In genomic region chr15:84797801-84798200, GRCh38 we compare ENCODE assay signal across 17 cellular contexts. TPM values are rescaled to one million over a fixed set of nuclear protein-coding genes. Genes with fewer than 3 reads are reported as not detected.
DNase-seq lines count a peak whose midpoint lies in the region; ATAC-seq and TF ChIP-seq lines count a peak whose summit lies in the region.
"Had no signal": no experiment of that assay in that cellular context is flagged by ENCODE, and none has a peak within 500 bp of the region (broad histone marks: within the 10 kb centered on the region; RNA-seq: fewer than 3 reads in every experiment).

No MANE protein-coding gene starts in this region.

- no peak overlapping the region for H2AK5ac ChIP-seq in neuronal stem cell (ENCODE audit: low read depth, low read length)

- H3K4me1 ChIP-seq in CD4-positive, CD25-positive, alpha-beta regulatory T cell (ENCODE audit: control insufficient read depth, insufficient read depth, low read length, poor library complexity, severe bottlenecking), result no peaks in the 10 kb centered on the region
- H3K4me1 ChIP-seq in neuronal stem cell (ENCODE audit: control insufficient read depth in 2 of 2, insufficient read depth in 1 of 2, low read depth in 1 of 2, low read length in 2 of 2) (no peaks in the 10 kb centered on the region), breast epithelium (no peaks in the 10 kb centered on the region)
- H3K4me1 ChIP-seq: BE2C had no signal

- peaks cover 42% of the 10 kb centered on the region for H3K36me3 Mint-ChIP-seq in CD4-positive, CD25-positive, alpha-beta regulatory T cell
- peaks cover 6% of the 10 kb centered on the region for H3K36me3 Mint-ChIP-seq in T-helper 17 cell (ENCODE audit: low read depth)
- H3K36me3 Mint-ChIP-seq in stimulated activated naive B cell treated with anti-CD40 and anti-IgM and Interleukin-4, amounts not matched to agents 10 μg/mL and 1 μg/mL and 100 μg/mL, for 72 hours, result peaks cover 38 to 51% of the 10 kb centered on the region in 2 donors

- H3K36me3 ChIP-seq in CD4-positive, CD25-positive, alpha-beta regulatory T cell (ENCODE audit: control insufficient read depth, insufficient read depth, low read length), result peaks cover 76% of the 10 kb centered on the region
- H3K36me3 ChIP-seq in neuronal stem cell (replicated peaks in 1 of 2; ENCODE audit: control insufficient read depth in 2 of 2, insufficient read depth in 2 of 2, low read length in 2 of 2) (peaks cover 25 to 87% of the 10 kb centered on the region in 2 donors), breast epithelium (peaks cover 3% of the 10 kb centered on the region)

- no peaks in the 10 kb centered on the region for H3K9me3 Mint-ChIP-seq in CD4-positive, CD25-positive, alpha-beta regulatory T cell
- H3K9me3 Mint-ChIP-seq in stimulated activated naive B cell treated with anti-CD40 and anti-IgM and Interleukin-4, amounts not matched to agents 10 μg/mL and 1 μg/mL and 100 μg/mL, for 72 hours, result no peaks in the 10 kb centered on the region
- H3K9me3 Mint-ChIP-seq: CD4-positive, alpha-beta T cell had no signal

- no peaks in the 10 kb centered on the region for H3K79me1 ChIP-seq in neuronal stem cell (ENCODE audit: low read depth, low read length)

- H4K91ac ChIP-seq in neuronal stem cell (ENCODE audit: low read depth, low read length, poor library complexity), result no peak overlapping the region

- H2BK5ac ChIP-seq in neuronal stem cell (ENCODE audit: low read length), result peak overlapping the region; percentile 35

- no peak for ATAC-seq in CD4-positive, CD25-positive, alpha-beta regulatory T cell (ENCODE audit: low read depth in 2 of 2)
- ATAC-seq in T-helper 17 cell, result no peak
- ATAC-seq in stimulated activated naive B cell treated with anti-CD40 and anti-IgM and Interleukin-4, amounts not matched to agents 10 μg/mL and 1 μg/mL and 100 μg/mL, for 72 hours (replicated peaks), result no peak
- ATAC-seq in HG02588 (IDR thresholded peaks at IDR 0.05; ENCODE audit: unreplicated experiment), result no peak
- no peak for ATAC-seq in GM18502 (IDR thresholded peaks at IDR 0.05; ENCODE audit: poor library complexity, unreplicated experiment)
- ATAC-seq: Panc1 had no signal

- H3K27ac Mint-ChIP-seq in CD4-positive, CD25-positive, alpha-beta regulatory T cell, result peak overlapping the region in 2 of 3 donors; percentile 56 to 73
- no peak overlapping the region for H3K27ac Mint-ChIP-seq in T-helper 17 cell
- H3K27ac Mint-ChIP-seq in stimulated activated naive B cell treated with anti-CD40 and anti-IgM and Interleukin-4, amounts not matched to agents 10 μg/mL and 1 μg/mL and 100 μg/mL, for 72 hours, result peak overlapping the region; percentile 20
- H3K27ac Mint-ChIP-seq: CD4-positive, alpha-beta T cell had no signal

- intact Hi-C loops in breast epithelium (cut with DNase I; ENCODE audit: low total_unique reads), result no loop called here

- H3K4me1 Mint-ChIP-seq in CD4-positive, CD25-positive, alpha-beta regulatory T cell, result peaks cover 0 to 5% (median 2%) of the 10 kb centered on the region in 4 donors
- peaks cover 7% of the 10 kb centered on the region for H3K4me1 Mint-ChIP-seq in T-helper 17 cell
- H3K4me1 Mint-ChIP-seq in stimulated activated naive B cell treated with anti-CD40 and anti-IgM and Interleukin-4, amounts not matched to agents 10 μg/mL and 1 μg/mL and 100 μg/mL, for 72 hours, result peaks cover 0 to 2% of the 10 kb centered on the region in 2 donors

- H3K4me2 ChIP-seq in neuronal stem cell (ENCODE audit: insufficient read depth, low read length, poor library complexity, severe bottlenecking), result no peak overlapping the region

- H2BK15ac ChIP-seq in neuronal stem cell (ENCODE audit: low read length), result no peak overlapping the region

- H3K9me3 ChIP-seq in CD4-positive, CD25-positive, alpha-beta regulatory T cell (ENCODE audit: control insufficient read depth in 2 of 2, low read length in 2 of 2), result no peaks in the 10 kb centered on the region
- H3K9me3 ChIP-seq in T-helper 17 cell (ENCODE audit: control insufficient read depth, low read length, poor library complexity, severe bottlenecking) (no peaks in the 10 kb centered on the region), neuronal stem cell (replicated peaks in 1 of 2; ENCODE audit: control insufficient read depth in 2 of 2, insufficient read depth in 1 of 2, low read depth in 1 of 2, low read length in 2 of 2) (no peaks in the 10 kb centered on the region), breast epithelium (no peaks in the 10 kb centered on the region)
- H3K9me3 ChIP-seq: BE2C, SJSA1 had no signal

- H2BK120ac ChIP-seq in neuronal stem cell (ENCODE audit: low read depth, low read length), result no peak overlapping the region

- no peak overlapping the region for H4K8ac ChIP-seq in neuronal stem cell (ENCODE audit: low read depth, low read length)

- H2AFZ ChIP-seq in neuronal stem cell (ENCODE audit: low read length), result no peak overlapping the region

- H3K4ac ChIP-seq in neuronal stem cell (ENCODE audit: low read length), result no peak overlapping the region

- H3K9ac ChIP-seq in neuronal stem cell (ENCODE audit: low read depth, low read length, poor library complexity), result no peak overlapping the region

- H3K4me3 ChIP-seq in CD4-positive, CD25-positive, alpha-beta regulatory T cell (ENCODE audit: low read depth, low read length), result no peak overlapping the region
- H3K4me3 ChIP-seq in neuronal stem cell (ENCODE audit: low read length in 2 of 2) (no peak overlapping the region), breast epithelium (no peak overlapping the region)
- H3K4me3 ChIP-seq: SJSA1 had no signal

- no peak for TF ChIP-seq CTCF in breast epithelium (IDR thresholded peaks at IDR 0.05)

- no peaks in the 10 kb centered on the region for H3K27me3 ChIP-seq in CD4-positive, CD25-positive, alpha-beta regulatory T cell (ENCODE audit: control insufficient read depth, insufficient read depth, low read length)
- H3K27me3 ChIP-seq in neuronal stem cell (ENCODE audit: control insufficient read depth in 3 of 3, insufficient read depth in 3 of 3, low read depth in 1 of 3, low read length in 3 of 3), result no peaks in the 10 kb centered on the region
- no peaks in the 10 kb centered on the region for H3K27me3 ChIP-seq in breast epithelium
- H3K27me3 ChIP-seq: BE2C, SJSA1 had no signal

- H3K14ac ChIP-seq in neuronal stem cell (ENCODE audit: low read length), result no peak overlapping the region

- peak overlapping the region; percentile 61 for H3K23ac ChIP-seq in neuronal stem cell (ENCODE audit: low read depth, low read length, poor library complexity)

- no CpG with 5 or more reads among the region's 3 CpGs for WGBS in neuronal stem cell (ENCODE audit: extremely low coverage in 2 of 2, insufficient read length in 2 of 2, insufficient replicate concordance in 1 of 2), 2 donors

- DNase-seq in CD4-positive, CD25-positive, alpha-beta regulatory T cell, result no peak
- DNase-seq in T-helper 17 cell (no peak), neuronal stem cell (ENCODE audit: low spot score) (no peak), breast epithelium (ENCODE audit: low spot score in 2 of 2) (no peak)
- no peak for DNase-seq in stimulated activated naive B cell treated with anti-CD40 and anti-IgM and Interleukin-4, amounts not matched to agents 10 μg/mL and 1 μg/mL and 100 μg/mL, for 72 hours
- DNase-seq: BE2C; CD4-positive, alpha-beta T cell; DMS153; GDM1; KBM-7; NCI-H1105 treated with DMSO at 0.1 percent for 48 hours; NCI-H1694; NCI-H2081 treated with DMSO at 0.1 percent for 48 hours had no signal

- H3K27me3 Mint-ChIP-seq in CD4-positive, CD25-positive, alpha-beta regulatory T cell, result no peaks in the 10 kb centered on the region
- no peaks in the 10 kb centered on the region for H3K27me3 Mint-ChIP-seq in T-helper 17 cell
- no peaks in the 10 kb centered on the region for H3K27me3 Mint-ChIP-seq in stimulated activated naive B cell treated with anti-CD40 and anti-IgM and Interleukin-4, amounts not matched to agents 10 μg/mL and 1 μg/mL and 100 μg/mL, for 72 hours
- H3K27me3 Mint-ChIP-seq: CD4-positive, alpha-beta T cell had no signal

- no peak overlapping the region for H3K18ac ChIP-seq in neuronal stem cell (ENCODE audit: low read length)

- TF ChIP-seq POLR2A in breast epithelium (IDR thresholded peaks at IDR 0.05), result no peak

- no peak overlapping the region for H2BK12ac ChIP-seq in neuronal stem cell (ENCODE audit: low read length)

- H3K4me3 Mint-ChIP-seq in CD4-positive, CD25-positive, alpha-beta regulatory T cell, result no peak overlapping the region
- peak overlapping the region; percentile 50 for H3K4me3 Mint-ChIP-seq in T-helper 17 cell
- H3K4me3 Mint-ChIP-seq in stimulated activated naive B cell treated with anti-CD40 and anti-IgM and Interleukin-4, amounts not matched to agents 10 μg/mL and 1 μg/mL and 100 μg/mL, for 72 hours, result no peak overlapping the region
- H3K4me3 Mint-ChIP-seq: CD4-positive, alpha-beta T cell had no signal

- no peak overlapping the region for H3K27ac ChIP-seq in CD4-positive, CD25-positive, alpha-beta regulatory T cell (ENCODE audit: insufficient read depth, low read length, poor library complexity, severe bottlenecking)
- H3K27ac ChIP-seq in neuronal stem cell (replicated peaks; ENCODE audit: low read length) (no peak overlapping the region), breast epithelium (no peak overlapping the region)

RNA-seq across cellular contexts. Expression of gene ALPK3, which starts 19.4 kb away (rescaled TPM):
- 0.22 TPM for total RNA-seq in CD4-positive, CD25-positive, alpha-beta regulatory T cell
- not detected for polyA plus RNA-seq in CD4-positive, CD25-positive, alpha-beta regulatory T cell
- total RNA-seq in T-helper 17 cell, result under 1 TPM; 0.15 to 0.78 TPM
- 3.8 TPM for polyA plus RNA-seq in neuronal stem cell (2013, experiment 1 of 2)
- 3.7 TPM for polyA plus RNA-seq in neuronal stem cell (2013, experiment 2 of 2)
- 1 to 10 TPM; 1.6 to 3.4 (median 2.6) TPM for total RNA-seq in breast epithelium

RNA-seq across cellular contexts. Expression of gene ZNF592, which starts 49.4 kb away (rescaled TPM):
- 39.8 TPM for total RNA-seq in CD4-positive, CD25-positive, alpha-beta regulatory T cell
- polyA plus RNA-seq in CD4-positive, CD25-positive, alpha-beta regulatory T cell, result 1 to 10 TPM; 3.8 to 4.3 (median 4.2) TPM
- total RNA-seq in T-helper 17 cell, result 10 to 100 TPM; 33.8 to 36.5 TPM
- polyA plus RNA-seq in neuronal stem cell (2013, experiment 1 of 2), result 9.5 TPM
- 9.8 TPM for polyA plus RNA-seq in neuronal stem cell (2013, experiment 2 of 2)
- total RNA-seq in breast epithelium, result 10 to 100 TPM; 14.1 to 18.4 (median 18.2) TPM
